2 cellular contexts compared by ENCODE assay signal in the genomic region with DNA sequence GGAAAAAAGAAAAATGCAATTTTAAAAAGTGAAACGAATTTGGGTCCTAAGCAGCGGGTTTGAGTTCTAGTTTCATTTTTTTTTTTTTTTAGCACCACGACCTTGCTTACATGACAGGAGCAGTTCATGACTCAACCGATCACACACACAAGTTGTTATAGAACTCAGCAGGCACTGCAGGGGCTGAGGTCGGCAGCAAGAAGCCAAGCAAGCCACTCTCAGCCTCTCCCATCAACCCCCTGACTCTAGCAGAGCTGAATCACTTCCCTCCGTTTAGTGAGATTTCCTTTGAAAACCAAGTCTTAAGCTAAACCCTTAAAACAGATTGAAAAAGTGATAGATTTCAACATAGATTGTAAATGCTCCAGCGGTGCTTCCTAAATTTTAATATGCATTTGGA.
TF ChIP-seq lines count a peak whose summit lies in the region.

No MANE protein-coding gene starts in this region.

TF ChIP-seq in H1, 55 proteins besides CTCF, POLR2A, EP300 and RAD21:
- TF ChIP-seq, protein P1, sequence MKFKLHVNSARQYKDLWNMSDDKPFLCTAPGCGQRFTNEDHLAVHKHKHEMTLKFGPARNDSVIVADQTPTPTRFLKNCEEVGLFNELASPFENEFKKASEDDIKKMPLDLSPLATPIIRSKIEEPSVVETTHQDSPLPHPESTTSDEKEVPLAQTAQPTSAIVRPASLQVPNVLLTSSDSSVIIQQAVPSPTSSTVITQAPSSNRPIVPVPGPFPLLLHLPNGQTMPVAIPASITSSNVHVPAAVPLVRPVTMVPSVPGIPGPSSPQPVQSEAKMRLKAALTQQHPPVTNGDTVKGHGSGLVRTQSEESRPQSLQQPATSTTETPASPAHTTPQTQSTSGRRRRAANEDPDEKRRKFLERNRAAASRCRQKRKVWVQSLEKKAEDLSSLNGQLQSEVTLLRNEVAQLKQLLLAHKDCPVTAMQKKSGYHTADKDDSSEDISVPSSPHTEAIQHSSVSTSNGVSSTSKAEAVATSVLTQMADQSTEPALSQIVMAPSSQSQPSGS (IDR thresholded peaks at IDR 0.05; ENCODE audit: low read length), result no peak
- TF ChIP-seq SUZ12 (IDR thresholded peaks at IDR 0.05; ENCODE audit: low read length) (no peak), ASH2L (IDR thresholded peaks at IDR 0.05; ENCODE audit: low read length) (no peak), RFX5 (IDR thresholded peaks at IDR 0.05; ENCODE audit: borderline replicate concordance, low read depth, low read length) (no peak), SAP30 (IDR thresholded peaks at IDR 0.05; ENCODE audit: insufficient read depth, insufficient replicate concordance, low read length) (no peak), CHD2 (IDR thresholded peaks at IDR 0.05; ENCODE audit: low read length) (no peak), SP1 (IDR thresholded peaks at IDR 0.05; ENCODE audit: low read depth, low read length) (no peak), MAFK (IDR thresholded peaks at IDR 0.05; ENCODE audit: low read depth, low read length) (no peak), E2F6 (IDR thresholded peaks at IDR 0.05) (no peak), TEAD4 (IDR thresholded peaks at IDR 0.05; ENCODE audit: low read depth, low read length) (no peak), TCF12 (IDR thresholded peaks at IDR 0.05; ENCODE audit: low read depth, low read length) (no peak), NANOG (IDR thresholded peaks at IDR 0.05; ENCODE audit: insufficient read depth, low read depth, low read length, poor library complexity, severe bottlenecking) (no peak)

TF ChIP-seq in HepG2, 621 proteins besides CTCF, POLR2A, EP300 and RAD21:
- TF ChIP-seq ZNF264 (CRISPR knock-in tag; IDR thresholded peaks at IDR 0.05) (no peak), ZMYM3 (CRISPR knock-in tag; IDR thresholded peaks at IDR 0.05) (no peak), ZFP1 (CRISPR knock-in tag; IDR thresholded peaks at IDR 0.05) (no peak), ZNF770 (CRISPR knock-in tag; IDR thresholded peaks at IDR 0.05) (no peak), MYNN (CRISPR knock-in tag; IDR thresholded peaks at IDR 0.05; ENCODE audit: low read depth) (no peak), ADNP (CRISPR knock-in tag; IDR thresholded peaks at IDR 0.05) (no peak), SP4 (CRISPR knock-in tag; IDR thresholded peaks at IDR 0.05) (no peak), CCAR2 (optimal IDR thresholded peaks at IDR 0.05; ENCODE audit: low read depth, low read length) (no peak), ZSCAN29 (CRISPR knock-in tag; conservative IDR thresholded peaks at IDR 0.05) (no peak), ZNF619 (CRISPR knock-in tag; IDR thresholded peaks at IDR 0.05) (no peak), MAZ (IDR thresholded peaks at IDR 0.05; ENCODE audit: borderline replicate concordance, low read depth, low read length) (no peak), MAZ (CRISPR knock-in tag; IDR thresholded peaks at IDR 0.05; ENCODE audit: low read depth) (no peak), ZNF709 (CRISPR knock-in tag; IDR thresholded peaks at IDR 0.05) (no peak), SRSF4 (IDR thresholded peaks at IDR 0.05; ENCODE audit: low read depth, low read length, poor library complexity, severe bottlenecking) (no peak), NRL (CRISPR knock-in tag; IDR thresholded peaks at IDR 0.05; ENCODE audit: borderline replicate concordance) (no peak), ZNF414 (CRISPR knock-in tag; IDR thresholded peaks at IDR 0.05) (no peak)
- TF ChIP-seq, protein P2, sequence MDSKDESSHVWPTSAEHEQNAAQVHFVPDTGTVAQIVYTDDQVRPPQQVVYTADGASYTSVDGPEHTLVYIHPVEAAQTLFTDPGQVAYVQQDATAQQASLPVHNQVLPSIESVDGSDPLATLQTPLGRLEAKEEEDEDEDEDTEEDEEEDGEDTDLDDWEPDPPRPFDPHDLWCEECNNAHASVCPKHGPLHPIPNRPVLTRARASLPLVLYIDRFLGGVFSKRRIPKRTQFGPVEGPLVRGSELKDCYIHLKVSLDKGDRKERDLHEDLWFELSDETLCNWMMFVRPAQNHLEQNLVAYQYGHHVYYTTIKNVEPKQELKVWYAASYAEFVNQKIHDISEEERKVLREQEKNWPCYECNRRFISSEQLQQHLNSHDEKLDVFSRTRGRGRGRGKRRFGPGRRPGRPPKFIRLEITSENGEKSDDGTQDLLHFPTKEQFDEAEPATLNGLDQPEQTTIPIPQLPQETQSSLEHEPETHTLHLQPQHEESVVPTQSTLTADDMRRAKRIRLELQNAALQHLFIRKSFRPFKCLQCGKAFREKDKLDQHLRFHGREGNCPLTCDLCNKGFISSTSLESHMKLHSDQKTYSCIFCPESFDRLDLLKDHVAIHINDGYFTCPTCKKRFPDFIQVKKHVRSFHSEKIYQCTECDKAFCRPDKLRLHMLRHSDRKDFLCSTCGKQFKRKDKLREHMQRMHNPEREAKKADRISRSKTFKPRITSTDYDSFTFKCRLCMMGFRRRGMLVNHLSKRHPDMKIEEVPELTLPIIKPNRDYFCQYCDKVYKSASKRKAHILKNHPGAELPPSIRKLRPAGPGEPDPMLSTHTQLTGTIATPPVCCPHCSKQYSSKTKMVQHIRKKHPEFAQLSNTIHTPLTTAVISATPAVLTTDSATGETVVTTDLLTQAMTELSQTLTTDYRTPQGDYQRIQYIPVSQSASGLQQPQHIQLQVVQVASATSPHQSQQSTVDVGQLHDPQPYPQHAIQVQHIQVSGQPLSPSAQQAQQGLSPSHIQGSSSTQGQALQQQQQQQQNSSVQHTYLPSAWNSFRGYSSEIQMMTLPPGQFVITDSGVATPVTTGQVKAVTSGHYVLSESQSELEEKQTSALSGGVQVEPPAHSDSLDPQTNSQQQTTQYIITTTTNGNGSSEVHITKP (CRISPR knock-in tag; IDR thresholded peaks at IDR 0.05; ENCODE audit: low read depth), result no peak
- TF ChIP-seq, protein P3, sequence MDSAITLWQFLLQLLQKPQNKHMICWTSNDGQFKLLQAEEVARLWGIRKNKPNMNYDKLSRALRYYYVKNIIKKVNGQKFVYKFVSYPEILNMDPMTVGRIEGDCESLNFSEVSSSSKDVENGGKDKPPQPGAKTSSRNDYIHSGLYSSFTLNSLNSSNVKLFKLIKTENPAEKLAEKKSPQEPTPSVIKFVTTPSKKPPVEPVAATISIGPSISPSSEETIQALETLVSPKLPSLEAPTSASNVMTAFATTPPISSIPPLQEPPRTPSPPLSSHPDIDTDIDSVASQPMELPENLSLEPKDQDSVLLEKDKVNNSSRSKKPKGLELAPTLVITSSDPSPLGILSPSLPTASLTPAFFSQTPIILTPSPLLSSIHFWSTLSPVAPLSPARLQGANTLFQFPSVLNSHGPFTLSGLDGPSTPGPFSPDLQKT (CRISPR knock-in tag; IDR thresholded peaks at IDR 0.05; ENCODE audit: borderline replicate concordance), result no peak
